Comparison of ENCODE assay signal across 1 cellular context in the genomic region with DNA sequence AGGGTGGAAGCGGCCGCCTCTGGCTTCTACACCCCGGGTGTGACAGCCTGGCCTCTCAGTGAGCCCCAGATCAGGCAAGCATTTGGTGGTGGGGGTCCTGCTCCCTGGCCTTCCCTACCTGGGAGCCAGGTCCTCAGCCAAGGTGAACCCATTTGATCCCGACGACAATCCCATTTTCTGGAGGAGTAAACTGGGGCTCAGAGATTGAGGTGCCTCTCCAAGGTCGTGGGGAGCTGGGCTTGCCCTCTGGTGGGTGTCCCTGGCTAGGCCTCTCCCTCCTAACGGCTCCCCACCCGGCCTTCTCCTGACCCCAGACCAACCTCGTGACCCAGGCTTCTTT.
TF ChIP-seq lines count a peak whose summit lies in the region.

No MANE protein-coding gene starts in this region.

TF ChIP-seq in liver, 16 proteins besides CTCF, POLR2A, EP300 and RAD21 (continued from another document):
- TF ChIP-seq SP1 (IDR thresholded peaks at IDR 0.05) (no peak), HNF4A (conservative IDR thresholded peaks at IDR 0.05) (no peak), FOXA1 (IDR thresholded peaks at IDR 0.05) (no peak), EGR1 (IDR thresholded peaks at IDR 0.05; ENCODE audit: low read depth in 2 of 2) (no peak), TAF1 (conservative IDR thresholded peaks at IDR 0.05) (no peak), HNF4G (IDR thresholded peaks at IDR 0.05) (no peak), FOXA2 (IDR thresholded peaks at IDR 0.05) (no peak), GABPA (IDR thresholded peaks at IDR 0.05 in 1 of 2, conservative IDR thresholded peaks at IDR 0.05 in 1 of 2) (no peak)
- TF ChIP-seq, protein P1, sequence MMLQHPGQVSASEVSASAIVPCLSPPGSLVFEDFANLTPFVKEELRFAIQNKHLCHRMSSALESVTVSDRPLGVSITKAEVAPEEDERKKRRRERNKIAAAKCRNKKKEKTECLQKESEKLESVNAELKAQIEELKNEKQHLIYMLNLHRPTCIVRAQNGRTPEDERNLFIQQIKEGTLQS (IDR thresholded peaks at IDR 0.05), result no peak
